ENCODE assay signal across 8 cellular contexts in genomic region chr6:117675658-117676301, GRCh38. TPM values are rescaled to one million over a fixed set of nuclear protein-coding genes. Genes with fewer than 3 reads are reported as not detected.
A peak's percentile ranks its signal among the peaks of the same experiment; 100 is the strongest.
DNase-seq lines count a peak whose midpoint lies in the region; ATAC-seq and TF ChIP-seq lines count a peak whose summit lies in the region.
"Not testable (repeated sequence)": the region's sequence is repeated elsewhere in the genome, so short reads cannot be mapped to it uniquely, and the experiment has no call there.

No MANE protein-coding gene starts in this region.

- ATAC-seq in GM18907 (IDR thresholded peaks at IDR 0.05; ENCODE audit: unreplicated experiment) = peak; percentile 31
- peak; percentile 18 for ATAC-seq in HG02763 (IDR thresholded peaks at IDR 0.05; ENCODE audit: unreplicated experiment)
- ATAC-seq in activated CD8-positive, alpha-beta T cell treated with anti-CD3 and anti-CD28 coated beads for 36 hours = peak; percentile 19

- intact Hi-C loops in activated CD8-positive, alpha-beta T cell treated with anti-CD3 and anti-CD28 coated beads for 36 hours (cut with micrococcal nuclease) = loop anchor here (5.0 kb wide), 1 partner anchor 73 kb away; the partner anchor contains the start of gene GOPC

- peaks cover 42% of the 10 kb centered on the region for H3K36me3 Mint-ChIP-seq in activated CD8-positive, alpha-beta T cell treated with anti-CD3 and anti-CD28 coated beads for 36 hours (ENCODE audit: low read depth)
- not testable (repeated sequence) for H3K36me3 Mint-ChIP-seq in progenitor cell of endocrine pancreas (ENCODE audit: insufficient read depth)

- H3K27ac Mint-ChIP-seq in activated CD8-positive, alpha-beta T cell treated with anti-CD3 and anti-CD28 coated beads for 36 hours = peak overlapping the region; percentile 96
- H3K27ac Mint-ChIP-seq in progenitor cell of endocrine pancreas = peak overlapping the region; percentile 92

- POLR2A ChIA-PET in AG04449 (lab: Yijun Ruan, JAX) = not testable (repeated sequence)
- POLR2A ChIA-PET in activated CD8-positive, alpha-beta T cell treated with anti-CD3 and anti-CD28 coated beads for 36 hours (lab: Charles Lee) = interaction anchor here (0.9 kb wide), 1 partner anchor 74 kb away, joined by 3 read pairs; the partner anchor contains the start of gene GOPC

- peaks cover 35 to 36% of the 10 kb centered on the region in 2 donors for H3K4me1 ChIP-seq in duodenal mucosa (ENCODE audit: control insufficient read depth in 1 of 2, insufficient read depth in 2 of 2, low read length in 2 of 2)

- H3K9ac ChIP-seq in duodenal mucosa (ENCODE audit: low read depth in 1 of 2, low read length in 2 of 2) = peak overlapping the region; percentile 62 to 77

- H3K27me3 ChIP-seq in duodenal mucosa (ENCODE audit: control insufficient read depth in 1 of 2, insufficient read depth in 2 of 2, low read length in 2 of 2) = not testable (repeated sequence)

- H3K4me3 ChIP-seq in AG04449 (ENCODE audit: low read depth, low read length) (peak overlapping the region; percentile 83), LNCaP clone FGC (ENCODE audit: low read depth, low read length) (peak overlapping the region; percentile 88), duodenal mucosa (ENCODE audit: low read depth in 1 of 2, low read length in 2 of 2) (peak overlapping the region; percentile 77 to 87)

- not testable (repeated sequence) for DNase-seq in AG04449 (ENCODE audit: low read depth, low spot score); LNCaP clone FGC (ENCODE audit: low read depth); progenitor cell of endocrine pancreas (ENCODE audit: low spot score, unreplicated experiment)
- peak; percentile 14 for DNase-seq in activated CD8-positive, alpha-beta T cell treated with anti-CD3 and anti-CD28 coated beads for 36 hours
- DNase-seq in iris pigment epithelial cell (ENCODE audit: low read depth) = peak; percentile 10

- H3K4me3 Mint-ChIP-seq in activated CD8-positive, alpha-beta T cell treated with anti-CD3 and anti-CD28 coated beads for 36 hours = peak overlapping the region; percentile 95
- H3K4me3 Mint-ChIP-seq in progenitor cell of endocrine pancreas (ENCODE audit: low read depth) = peak overlapping the region; percentile 84

- H3K4me1 Mint-ChIP-seq in activated CD8-positive, alpha-beta T cell treated with anti-CD3 and anti-CD28 coated beads for 36 hours (ENCODE audit: low read depth) = peaks cover 50% of the 10 kb centered on the region
- peaks cover 21% of the 10 kb centered on the region for H3K4me1 Mint-ChIP-seq in progenitor cell of endocrine pancreas (ENCODE audit: low read depth)

- peaks cover 14% of the 10 kb centered on the region for H3K9me3 Mint-ChIP-seq in activated CD8-positive, alpha-beta T cell treated with anti-CD3 and anti-CD28 coated beads for 36 hours
- H3K9me3 Mint-ChIP-seq in progenitor cell of endocrine pancreas (ENCODE audit: low read depth) = not testable (repeated sequence)

- not testable (repeated sequence) for H3K27ac ChIP-seq in duodenal mucosa (ENCODE audit: low read depth, low read length)

- TF ChIP-seq CTCF in AG04449 (IDR thresholded peaks at IDR 0.05; ENCODE audit: insufficient read depth, low read length, missing control alignments); LNCaP clone FGC (IDR thresholded peaks at IDR 0.05; ENCODE audit: control insufficient read depth, extremely low read depth, insufficient read depth); activated CD8-positive, alpha-beta T cell treated with anti-CD3 and anti-CD28 coated beads for 36 hours (IDR thresholded peaks at IDR 0.05); progenitor cell of endocrine pancreas (IDR thresholded peaks at IDR 0.05; ENCODE audit: unreplicated experiment): not testable (repeated sequence)

- H3K9me3 ChIP-seq in duodenal mucosa (ENCODE audit: control insufficient read depth in 1 of 2, low read length in 2 of 2) = not testable (repeated sequence)

- CTCF ChIA-PET in AG04449 (lab: Yijun Ruan, JAX) = interaction anchor here (1.0 kb wide), 1 partner anchor 11 kb away, joined by 3 read pairs; no protein-coding TSS in a partner anchor
- CTCF ChIA-PET in activated CD8-positive, alpha-beta T cell treated with anti-CD3 and anti-CD28 coated beads for 36 hours (lab: Charles Lee) = not testable (repeated sequence)

- H3K36me3 ChIP-seq in duodenal mucosa (ENCODE audit: control insufficient read depth in 1 of 2, insufficient read depth in 2 of 2, low read length in 2 of 2) = not testable (repeated sequence)

- not testable (repeated sequence) for H3K27me3 Mint-ChIP-seq in activated CD8-positive, alpha-beta T cell treated with anti-CD3 and anti-CD28 coated beads for 36 hours; progenitor cell of endocrine pancreas

RNA-seq across cellular contexts. Expression of gene NUS1, which starts 0.5 kb away (rescaled TPM):
- total RNA-seq in activated CD8-positive, alpha-beta T cell treated with anti-CD3 and anti-CD28 coated beads for 36 hours = 10 to 100 TPM; 42.2 to 42.8 TPM
- 29.7 and 31.9 TPM in 2 replicates for total RNA-seq in progenitor cell of endocrine pancreas
